Comparison of ENCODE assay signal across 1 cellular context in the genomic region with DNA sequence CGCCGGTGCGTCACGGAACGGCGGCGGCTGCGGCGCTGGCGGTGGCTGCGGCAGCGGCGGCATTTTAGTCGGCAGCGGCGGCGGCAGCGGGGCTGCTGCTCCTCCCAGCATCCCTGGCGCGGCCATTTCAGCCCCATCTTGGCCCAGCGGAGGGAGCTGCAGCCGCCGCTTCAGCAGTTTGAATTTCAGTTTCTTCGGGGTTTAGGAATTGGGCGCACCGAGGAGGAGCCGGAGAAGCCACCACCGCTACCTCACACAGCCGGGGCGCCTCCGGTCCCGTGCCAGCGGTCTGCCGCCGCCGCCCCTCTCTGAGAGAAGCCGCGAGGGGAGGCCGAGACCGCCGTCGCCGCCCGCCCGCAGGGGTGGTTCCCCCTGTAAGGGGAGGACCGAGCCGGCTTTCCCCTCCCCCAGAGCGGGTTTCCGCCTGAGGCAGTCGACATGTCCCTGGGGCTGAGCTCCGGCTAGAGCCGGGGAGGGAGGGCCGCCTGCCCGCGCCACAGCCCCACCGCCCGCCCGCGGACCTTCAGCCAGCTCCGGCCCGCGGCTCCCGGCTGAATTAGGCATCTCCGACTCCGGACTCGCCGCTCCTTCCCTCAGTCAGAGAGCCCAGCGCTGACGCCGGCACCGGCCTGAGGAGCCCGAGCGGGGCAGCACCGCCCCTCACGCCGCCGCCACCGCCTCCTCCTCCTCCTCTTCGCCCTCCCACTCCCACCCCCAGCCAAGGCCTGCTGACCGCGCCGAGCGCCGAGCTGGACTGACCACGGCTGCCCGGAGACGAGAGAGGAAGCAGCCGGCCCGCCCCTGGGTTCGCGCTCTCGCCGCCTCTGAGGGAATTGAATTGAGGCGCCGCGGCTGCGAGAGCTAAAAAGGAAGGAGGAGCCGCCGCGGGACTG.
TF ChIP-seq lines count a peak whose summit lies in the region.

A gene (plus strand): TSS at position 67 of the 893 bp plus-strand sequence. CDS start 1,053 bp downstream, outside the sequence.

TF ChIP-seq in HepG2, 621 proteins besides CTCF, POLR2A, EP300 and RAD21 (continued from another document and continues in another):
- 0 out of 2 replicates have a peak, but pooled peaks have one; percentile 23 for TF ChIP-seq ARHGAP35 (CRISPR knock-in tag; IDR thresholded peaks at IDR 0.05; ENCODE audit: borderline replicate concordance)
- peak; percentile 86 for TF ChIP-seq ASH2L (IDR thresholded peaks at IDR 0.05; ENCODE audit: insufficient read length, low read depth, low read length)
- TF ChIP-seq, protein P1, sequence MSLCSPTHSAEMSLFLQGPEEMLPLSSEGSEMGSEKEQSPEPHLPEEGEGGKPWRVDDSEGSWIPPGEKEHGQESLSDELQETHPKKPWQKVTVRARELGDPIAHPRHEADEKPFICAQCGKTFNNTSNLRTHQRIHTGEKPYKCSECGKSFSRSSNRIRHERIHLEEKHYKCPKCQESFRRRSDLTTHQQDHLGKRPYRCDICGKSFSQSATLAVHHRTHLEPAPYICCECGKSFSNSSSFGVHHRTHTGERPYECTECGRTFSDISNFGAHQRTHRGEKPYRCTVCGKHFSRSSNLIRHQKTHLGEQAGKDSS (CRISPR knock-in tag; IDR thresholded peaks at IDR 0.05; ENCODE audit: borderline replicate concordance, low read depth), result no peak
- peak; percentile 91 for TF ChIP-seq ZFY (CRISPR knock-in tag; IDR thresholded peaks at IDR 0.05)
- no peak for TF ChIP-seq ESRRA (CRISPR knock-in tag; IDR thresholded peaks at IDR 0.05; ENCODE audit: low read depth)
- TF ChIP-seq, protein P2, sequence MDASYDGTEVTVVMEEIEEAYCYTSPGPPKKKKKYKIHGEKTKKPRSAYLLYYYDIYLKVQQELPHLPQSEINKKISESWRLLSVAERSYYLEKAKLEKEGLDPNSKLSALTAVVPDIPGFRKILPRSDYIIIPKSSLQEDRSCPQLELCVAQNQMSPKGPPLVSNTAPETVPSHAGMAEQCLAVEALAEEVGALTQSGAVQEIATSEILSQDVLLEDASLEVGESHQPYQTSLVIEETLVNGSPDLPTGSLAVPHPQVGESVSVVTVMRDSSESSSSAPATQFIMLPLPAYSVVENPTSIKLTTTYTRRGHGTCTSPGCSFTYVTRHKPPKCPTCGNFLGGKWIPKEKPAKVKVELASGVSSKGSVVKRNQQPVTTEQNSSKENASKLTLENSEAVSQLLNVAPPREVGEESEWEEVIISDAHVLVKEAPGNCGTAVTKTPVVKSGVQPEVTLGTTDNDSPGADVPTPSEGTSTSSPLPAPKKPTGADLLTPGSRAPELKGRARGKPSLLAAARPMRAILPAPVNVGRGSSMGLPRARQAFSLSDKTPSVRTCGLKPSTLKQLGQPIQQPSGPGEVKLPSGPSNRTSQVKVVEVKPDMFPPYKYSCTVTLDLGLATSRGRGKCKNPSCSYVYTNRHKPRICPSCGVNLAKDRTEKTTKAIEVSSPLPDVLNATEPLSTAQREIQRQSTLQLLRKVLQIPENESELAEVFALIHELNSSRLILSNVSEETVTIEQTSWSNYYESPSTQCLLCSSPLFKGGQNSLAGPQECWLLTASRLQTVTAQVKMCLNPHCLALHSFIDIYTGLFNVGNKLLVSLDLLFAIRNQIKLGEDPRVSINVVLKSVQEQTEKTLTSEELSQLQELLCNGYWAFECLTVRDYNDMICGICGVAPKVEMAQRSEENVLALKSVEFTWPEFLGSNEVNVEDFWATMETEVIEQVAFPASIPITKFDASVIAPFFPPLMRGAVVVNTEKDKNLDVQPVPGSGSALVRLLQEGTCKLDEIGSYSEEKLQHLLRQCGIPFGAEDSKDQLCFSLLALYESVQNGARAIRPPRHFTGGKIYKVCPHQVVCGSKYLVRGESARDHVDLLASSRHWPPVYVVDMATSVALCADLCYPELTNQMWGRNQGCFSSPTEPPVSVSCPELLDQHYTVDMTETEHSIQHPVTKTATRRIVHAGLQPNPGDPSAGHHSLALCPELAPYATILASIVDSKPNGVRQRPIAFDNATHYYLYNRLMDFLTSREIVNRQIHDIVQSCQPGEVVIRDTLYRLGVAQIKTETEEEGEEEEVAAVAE (CRISPR knock-in tag; IDR thresholded peaks at IDR 0.05; ENCODE audit: borderline replicate concordance), result no peak
- TF ChIP-seq, protein P3, sequence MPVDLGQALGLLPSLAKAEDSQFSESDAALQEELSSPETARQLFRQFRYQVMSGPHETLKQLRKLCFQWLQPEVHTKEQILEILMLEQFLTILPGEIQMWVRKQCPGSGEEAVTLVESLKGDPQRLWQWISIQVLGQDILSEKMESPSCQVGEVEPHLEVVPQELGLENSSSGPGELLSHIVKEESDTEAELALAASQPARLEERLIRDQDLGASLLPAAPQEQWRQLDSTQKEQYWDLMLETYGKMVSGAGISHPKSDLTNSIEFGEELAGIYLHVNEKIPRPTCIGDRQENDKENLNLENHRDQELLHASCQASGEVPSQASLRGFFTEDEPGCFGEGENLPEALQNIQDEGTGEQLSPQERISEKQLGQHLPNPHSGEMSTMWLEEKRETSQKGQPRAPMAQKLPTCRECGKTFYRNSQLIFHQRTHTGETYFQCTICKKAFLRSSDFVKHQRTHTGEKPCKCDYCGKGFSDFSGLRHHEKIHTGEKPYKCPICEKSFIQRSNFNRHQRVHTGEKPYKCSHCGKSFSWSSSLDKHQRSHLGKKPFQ (CRISPR knock-in tag; IDR thresholded peaks at IDR 0.05; ENCODE audit: insufficient replicate concordance), result no peak
- TF ChIP-seq ZNF431 (CRISPR knock-in tag; IDR thresholded peaks at IDR 0.05; ENCODE audit: borderline replicate concordance, low read depth), result no peak
- peak; percentile 42; the same call in 1 of the 2 replicates for TF ChIP-seq ZNF335 (CRISPR knock-in tag; IDR thresholded peaks at IDR 0.05)
- TF ChIP-seq ZNF614 (CRISPR knock-in tag; IDR thresholded peaks at IDR 0.05; ENCODE audit: borderline replicate concordance), result no peak
- peak; percentile 90 for TF ChIP-seq PHF8 (CRISPR knock-in tag; IDR thresholded peaks at IDR 0.05)
- peak; percentile 90 for TF ChIP-seq YY1 (IDR thresholded peaks at IDR 0.05; ENCODE audit: insufficient read depth, insufficient replicate concordance, low read depth, low read length)
- 0 out of 2 replicates have a peak, but pooled peaks have one; percentile 36 for TF ChIP-seq ZNF253 (CRISPR knock-in tag; IDR thresholded peaks at IDR 0.05; ENCODE audit: borderline replicate concordance)
- TF ChIP-seq, protein P4, sequence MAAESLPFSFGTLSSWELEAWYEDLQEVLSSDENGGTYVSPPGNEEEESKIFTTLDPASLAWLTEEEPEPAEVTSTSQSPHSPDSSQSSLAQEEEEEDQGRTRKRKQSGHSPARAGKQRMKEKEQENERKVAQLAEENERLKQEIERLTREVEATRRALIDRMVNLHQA (CRISPR knock-in tag; IDR thresholded peaks at IDR 0.05), result no peak
- no peak for TF ChIP-seq FOXJ3 (CRISPR knock-in tag; IDR thresholded peaks at IDR 0.05; ENCODE audit: borderline replicate concordance)
- TF ChIP-seq, protein P5, sequence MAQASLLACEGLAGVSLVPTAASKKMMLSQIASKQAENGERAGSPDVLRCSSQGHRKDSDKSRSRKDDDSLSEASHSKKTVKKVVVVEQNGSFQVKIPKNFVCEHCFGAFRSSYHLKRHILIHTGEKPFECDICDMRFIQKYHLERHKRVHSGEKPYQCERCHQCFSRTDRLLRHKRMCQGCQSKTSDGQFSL (CRISPR knock-in tag; IDR thresholded peaks at IDR 0.05), result peak; percentile 41; the same call in 1 of the 2 replicates
- TF ChIP-seq ERF (CRISPR knock-in tag; IDR thresholded peaks at IDR 0.05), result peak; percentile 71
- TF ChIP-seq KLF11 (CRISPR knock-in tag; IDR thresholded peaks at IDR 0.05), result no peak
- TF ChIP-seq, protein P6, sequence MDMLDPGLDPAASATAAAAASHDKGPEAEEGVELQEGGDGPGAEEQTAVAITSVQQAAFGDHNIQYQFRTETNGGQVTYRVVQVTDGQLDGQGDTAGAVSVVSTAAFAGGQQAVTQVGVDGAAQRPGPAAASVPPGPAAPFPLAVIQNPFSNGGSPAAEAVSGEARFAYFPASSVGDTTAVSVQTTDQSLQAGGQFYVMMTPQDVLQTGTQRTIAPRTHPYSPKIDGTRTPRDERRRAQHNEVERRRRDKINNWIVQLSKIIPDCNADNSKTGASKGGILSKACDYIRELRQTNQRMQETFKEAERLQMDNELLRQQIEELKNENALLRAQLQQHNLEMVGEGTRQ (IDR thresholded peaks at IDR 0.05; ENCODE audit: low read depth, low read length), result no peak
- TF ChIP-seq, protein P6 (CRISPR knock-in tag; IDR thresholded peaks at IDR 0.05; ENCODE audit: borderline replicate concordance), result 0 out of 2 replicates have a peak, but pooled peaks have one; percentile 47
- TF ChIP-seq, protein P7, sequence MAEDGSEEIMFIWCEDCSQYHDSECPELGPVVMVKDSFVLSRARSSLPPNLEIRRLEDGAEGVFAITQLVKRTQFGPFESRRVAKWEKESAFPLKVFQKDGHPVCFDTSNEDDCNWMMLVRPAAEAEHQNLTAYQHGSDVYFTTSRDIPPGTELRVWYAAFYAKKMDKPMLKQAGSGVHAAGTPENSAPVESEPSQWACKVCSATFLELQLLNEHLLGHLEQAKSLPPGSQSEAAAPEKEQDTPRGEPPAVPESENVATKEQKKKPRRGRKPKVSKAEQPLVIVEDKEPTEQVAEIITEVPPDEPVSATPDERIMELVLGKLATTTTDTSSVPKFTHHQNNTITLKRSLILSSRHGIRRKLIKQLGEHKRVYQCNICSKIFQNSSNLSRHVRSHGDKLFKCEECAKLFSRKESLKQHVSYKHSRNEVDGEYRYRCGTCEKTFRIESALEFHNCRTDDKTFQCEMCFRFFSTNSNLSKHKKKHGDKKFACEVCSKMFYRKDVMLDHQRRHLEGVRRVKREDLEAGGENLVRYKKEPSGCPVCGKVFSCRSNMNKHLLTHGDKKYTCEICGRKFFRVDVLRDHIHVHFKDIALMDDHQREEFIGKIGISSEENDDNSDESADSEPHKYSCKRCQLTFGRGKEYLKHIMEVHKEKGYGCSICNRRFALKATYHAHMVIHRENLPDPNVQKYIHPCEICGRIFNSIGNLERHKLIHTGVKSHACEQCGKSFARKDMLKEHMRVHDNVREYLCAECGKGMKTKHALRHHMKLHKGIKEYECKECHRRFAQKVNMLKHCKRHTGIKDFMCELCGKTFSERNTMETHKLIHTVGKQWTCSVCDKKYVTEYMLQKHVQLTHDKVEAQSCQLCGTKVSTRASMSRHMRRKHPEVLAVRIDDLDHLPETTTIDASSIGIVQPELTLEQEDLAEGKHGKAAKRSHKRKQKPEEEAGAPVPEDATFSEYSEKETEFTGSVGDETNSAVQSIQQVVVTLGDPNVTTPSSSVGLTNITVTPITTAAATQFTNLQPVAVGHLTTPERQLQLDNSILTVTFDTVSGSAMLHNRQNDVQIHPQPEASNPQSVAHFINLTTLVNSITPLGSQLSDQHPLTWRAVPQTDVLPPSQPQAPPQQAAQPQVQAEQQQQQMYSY (CRISPR knock-in tag; IDR thresholded peaks at IDR 0.05), result no peak
- no peak for TF ChIP-seq BRCA1 (CRISPR knock-in tag; IDR thresholded peaks at IDR 0.05)
- TF ChIP-seq EZH2 (conservative IDR thresholded peaks at IDR 0.05; ENCODE audit: low read depth, low read length), result no peak
- TF ChIP-seq ATRX (CRISPR knock-in tag; IDR thresholded peaks at IDR 0.05; ENCODE audit: borderline replicate concordance), result no peak
- TF ChIP-seq POGZ (CRISPR knock-in tag; IDR thresholded peaks at IDR 0.05), result peak; percentile 64
- TF ChIP-seq KLF9 (CRISPR knock-in tag; IDR thresholded peaks at IDR 0.05; ENCODE audit: low read depth), result no peak
- TF ChIP-seq, protein P8, sequence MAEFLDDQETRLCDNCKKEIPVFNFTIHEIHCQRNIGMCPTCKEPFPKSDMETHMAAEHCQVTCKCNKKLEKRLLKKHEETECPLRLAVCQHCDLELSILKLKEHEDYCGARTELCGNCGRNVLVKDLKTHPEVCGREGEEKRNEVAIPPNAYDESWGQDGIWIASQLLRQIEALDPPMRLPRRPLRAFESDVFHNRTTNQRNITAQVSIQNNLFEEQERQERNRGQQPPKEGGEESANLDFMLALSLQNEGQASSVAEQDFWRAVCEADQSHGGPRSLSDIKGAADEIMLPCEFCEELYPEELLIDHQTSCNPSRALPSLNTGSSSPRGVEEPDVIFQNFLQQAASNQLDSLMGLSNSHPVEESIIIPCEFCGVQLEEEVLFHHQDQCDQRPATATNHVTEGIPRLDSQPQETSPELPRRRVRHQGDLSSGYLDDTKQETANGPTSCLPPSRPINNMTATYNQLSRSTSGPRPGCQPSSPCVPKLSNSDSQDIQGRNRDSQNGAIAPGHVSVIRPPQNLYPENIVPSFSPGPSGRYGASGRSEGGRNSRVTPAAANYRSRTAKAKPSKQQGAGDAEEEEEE (CRISPR knock-in tag; IDR thresholded peaks at IDR 0.05; ENCODE audit: borderline replicate concordance), result no peak
- TF ChIP-seq, protein P9, sequence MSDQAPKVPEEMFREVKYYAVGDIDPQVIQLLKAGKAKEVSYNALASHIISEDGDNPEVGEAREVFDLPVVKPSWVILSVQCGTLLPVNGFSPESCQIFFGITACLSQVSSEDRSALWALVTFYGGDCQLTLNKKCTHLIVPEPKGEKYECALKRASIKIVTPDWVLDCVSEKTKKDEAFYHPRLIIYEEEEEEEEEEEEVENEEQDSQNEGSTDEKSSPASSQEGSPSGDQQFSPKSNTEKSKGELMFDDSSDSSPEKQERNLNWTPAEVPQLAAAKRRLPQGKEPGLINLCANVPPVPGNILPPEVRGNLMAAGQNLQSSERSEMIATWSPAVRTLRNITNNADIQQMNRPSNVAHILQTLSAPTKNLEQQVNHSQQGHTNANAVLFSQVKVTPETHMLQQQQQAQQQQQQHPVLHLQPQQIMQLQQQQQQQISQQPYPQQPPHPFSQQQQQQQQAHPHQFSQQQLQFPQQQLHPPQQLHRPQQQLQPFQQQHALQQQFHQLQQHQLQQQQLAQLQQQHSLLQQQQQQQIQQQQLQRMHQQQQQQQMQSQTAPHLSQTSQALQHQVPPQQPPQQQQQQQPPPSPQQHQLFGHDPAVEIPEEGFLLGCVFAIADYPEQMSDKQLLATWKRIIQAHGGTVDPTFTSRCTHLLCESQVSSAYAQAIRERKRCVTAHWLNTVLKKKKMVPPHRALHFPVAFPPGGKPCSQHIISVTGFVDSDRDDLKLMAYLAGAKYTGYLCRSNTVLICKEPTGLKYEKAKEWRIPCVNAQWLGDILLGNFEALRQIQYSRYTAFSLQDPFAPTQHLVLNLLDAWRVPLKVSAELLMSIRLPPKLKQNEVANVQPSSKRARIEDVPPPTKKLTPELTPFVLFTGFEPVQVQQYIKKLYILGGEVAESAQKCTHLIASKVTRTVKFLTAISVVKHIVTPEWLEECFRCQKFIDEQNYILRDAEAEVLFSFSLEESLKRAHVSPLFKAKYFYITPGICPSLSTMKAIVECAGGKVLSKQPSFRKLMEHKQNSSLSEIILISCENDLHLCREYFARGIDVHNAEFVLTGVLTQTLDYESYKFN (CRISPR knock-in tag; conservative IDR thresholded peaks at IDR 0.05), result peak; percentile 17; the same call in 1 of the 2 replicates
- TF ChIP-seq ZNF768 (CRISPR knock-in tag; IDR thresholded peaks at IDR 0.05), result peak; percentile 8; the same call in 1 of the 2 replicates
- TF ChIP-seq, protein P10, sequence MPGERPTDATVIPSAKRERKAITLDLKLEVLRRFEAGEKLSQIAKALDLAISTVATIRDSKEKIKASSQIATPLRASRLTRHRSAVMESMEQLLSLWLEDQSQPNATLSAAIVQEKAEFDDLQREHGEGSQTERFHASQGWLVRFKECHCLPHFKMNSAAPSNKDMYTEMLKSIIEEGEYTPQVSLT (CRISPR knock-in tag; IDR thresholded peaks at IDR 0.05; ENCODE audit: borderline replicate concordance, low read depth), result 0 out of 2 replicates have a peak, but pooled peaks have one; percentile 81
- no peak for TF ChIP-seq CENPX (CRISPR knock-in tag; IDR thresholded peaks at IDR 0.05)
- peak; percentile 73 for TF ChIP-seq THAP11 (CRISPR knock-in tag; IDR thresholded peaks at IDR 0.05)
- no peak for TF ChIP-seq JARID2 (CRISPR knock-in tag; IDR thresholded peaks at IDR 0.05; ENCODE audit: insufficient replicate concordance)
